9 cellular contexts compared by ENCODE assay signal in the genomic region with DNA sequence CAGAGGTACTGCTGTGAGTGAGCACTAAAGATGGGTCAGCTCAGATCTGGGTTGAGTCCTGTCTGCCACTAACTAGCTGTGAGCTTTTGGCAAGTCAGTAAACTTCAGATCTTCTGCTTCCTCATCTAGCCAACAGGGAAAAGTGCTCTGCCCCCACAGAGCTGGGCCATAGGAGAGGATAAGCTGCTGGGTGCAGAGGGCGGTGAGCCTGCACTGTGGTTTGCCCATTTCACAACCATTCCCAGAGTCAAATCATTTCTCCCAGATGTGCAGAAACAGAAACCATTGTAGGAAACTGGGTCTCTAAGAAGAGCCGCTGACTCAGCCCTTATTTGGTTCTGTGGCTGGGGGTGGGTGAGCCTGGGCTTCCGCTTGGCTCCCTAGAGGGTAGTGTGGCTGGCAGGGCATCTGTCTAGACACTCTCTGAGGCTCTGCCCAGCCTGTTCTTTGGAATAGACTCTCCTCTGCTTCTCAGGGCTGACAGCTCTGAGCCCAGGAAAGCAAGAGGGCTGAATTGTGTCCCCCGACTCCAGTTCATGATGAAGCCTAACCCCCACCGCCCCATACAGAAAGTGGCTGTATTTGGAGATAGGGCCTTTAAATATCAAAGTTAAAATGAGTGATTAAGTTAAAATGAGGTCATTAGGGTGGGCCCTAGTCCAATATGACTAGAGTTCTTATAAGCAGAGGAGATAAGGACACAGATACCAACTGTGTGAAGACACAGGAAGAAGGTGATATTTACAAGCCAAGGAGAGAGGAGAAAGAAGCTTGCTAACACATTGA. TPM values are rescaled to one million over a fixed set of nuclear protein-coding genes. Genes with fewer than 3 reads are reported as not detected.
A peak's percentile ranks its signal among the peaks of the same experiment; 100 is the strongest.
DNase-seq lines count a peak whose midpoint lies in the region; ATAC-seq, FAIRE-seq and TF ChIP-seq lines count a peak whose summit lies in the region.
"Had no signal": no experiment of that assay in that cellular context is flagged by ENCODE, and none has a peak within 500 bp of the region (broad histone marks: within the 10 kb centered on the region; RNA-seq: fewer than 3 reads in every experiment).

No MANE protein-coding gene starts in this region.

- no peak overlapping the region for H3K9ac ChIP-seq in K562 (ENCODE audit: insufficient read depth in 1 of 2, low read depth in 2 of 2, low read length in 2 of 2)

- H3K27me3 ChIP-seq in K562 (ENCODE audit: control insufficient read depth in 2 of 2, insufficient read depth in 2 of 2, low read length in 2 of 2) (peaks cover 0 to 9% of the 10 kb centered on the region in 2 experiments; a peak in 1 of 5 replicates), foreskin keratinocyte (peaks cover 6% of the 10 kb centered on the region)

- H3K9me1 ChIP-seq in K562 (ENCODE audit: control insufficient read depth, insufficient read depth, low read length), result no peaks in the 10 kb centered on the region

- no peak for TF ChIP-seq RAD21 in K562 (CRISPR knock-in tag; conservative IDR thresholded peaks at IDR 0.05 in 1 of 2, IDR thresholded peaks at IDR 0.05 in 1 of 2)

- no peak for TF ChIP-seq CTCF in K562 (IDR thresholded peaks at IDR 0.05 in 2 of 3, conservative IDR thresholded peaks at IDR 0.05 in 1 of 3; ENCODE audit: insufficient read depth in 2 of 3, low read depth in 1 of 3, low read length in 3 of 3)
- TF ChIP-seq CTCF in mucosa of descending colon (IDR thresholded peaks at IDR 0.05), result no peak
- no peak for TF ChIP-seq CTCF in foreskin keratinocyte (conservative IDR thresholded peaks at IDR 0.05)

- no peaks in the 10 kb centered on the region for H3K9me3 ChIP-seq in K562 (replicated peaks; ENCODE audit: control insufficient read depth, insufficient read depth, low read depth, low read length)
- H3K9me3 ChIP-seq in mucosa of descending colon, result no peaks in the 10 kb centered on the region

- H3K4me3 ChIP-seq in K562, result no peak overlapping the region
- H3K4me3 ChIP-seq in mucosa of descending colon, result no peak overlapping the region

- no peak overlapping the region for H3K4me2 ChIP-seq in K562 (ENCODE audit: insufficient read depth, low read length)

- POLR2A ChIA-PET in K562 (lab: Yijun Ruan, JAX), result no interaction called here

- DNase-seq in SIG-M5 treated with dmso at 0.1 percent for 504 hours (lab: John Stamatoyannopoulos, UW; ENCODE audit: unreplicated experiment) (peak; percentile 86), SIG-M5 (lab: John Stamatoyannopoulos, UW) (no peak), MV-4-11 (lab: John Stamatoyannopoulos, UW) (peak; percentile 99), K562 (ENCODE audit: extremely low read depth in 1 of 4, low spot score in 3 of 4) (no peak), mucosa of descending colon (peak in 2 of 3 donors; percentile 37 to 65), foreskin keratinocyte (no peak), SHP77 (lab: John Stamatoyannopoulos, UW) (no peak)

- in situ Hi-C loops in K562 (cut with MboI), result no loop called here

- no peak for TF ChIP-seq POLR2A in K562 (conservative IDR thresholded peaks at IDR 0.05)

- no peak for FAIRE-seq in K562 (lab: Jason Lieb, UNC)
- FAIRE-seq: A204.1 had no signal

- H3K27ac ChIP-seq in K562 (ENCODE audit: extremely low read depth, low read depth, low read length) (no peak overlapping the region), foreskin keratinocyte (no peak overlapping the region)

- H3K4me1 ChIP-seq in K562 (replicated peaks in 1 of 2; ENCODE audit: control insufficient read depth in 2 of 2, insufficient read depth in 2 of 2, low read length in 2 of 2) (no peaks in the 10 kb centered on the region), mucosa of descending colon (ENCODE audit: low read depth) (peaks cover 8% of the 10 kb centered on the region), foreskin keratinocyte (no peaks in the 10 kb centered on the region)

- intact Hi-C loops in K562 (cut with micrococcal nuclease) (no loop called here), mucosa of descending colon (cut with DNase I, micrococcal nuclease) (no loop called here)

- BruUV-seq in K562 (replicated peaks; lab: Mats Ljungman, UMichigan), result no TSS peak

- peak; percentile 95 for ATAC-seq in HG02571 (IDR thresholded peaks at IDR 0.05; ENCODE audit: unreplicated experiment)
- no peak for ATAC-seq in K562
- ATAC-seq in mucosa of descending colon, result peak; percentile 75
- ATAC-seq in foreskin keratinocyte, result no peak

- CTCF ChIA-PET in K562 (lab: Yijun Ruan, JAX; ENCODE audit: low intra/inter-chr PET ratio), result no interaction called here

- H3K79me2 ChIP-seq in K562 (ENCODE audit: control insufficient read depth, insufficient read depth, low read length), result no peaks in the 10 kb centered on the region

- H4K20me1 ChIP-seq in K562 (replicated peaks; ENCODE audit: control insufficient read depth, insufficient read depth, low read length), result no peaks in the 10 kb centered on the region

- 1% methylated on average over 5 of the region's 5 CpGs for WGBS in K562 (ENCODE audit: insufficient coverage, low coverage, missing lambda C conversion rate)

- H3K36me3 ChIP-seq in K562 (ENCODE audit: control insufficient read depth, insufficient read depth, low read length) (no peaks in the 10 kb centered on the region), mucosa of descending colon (ENCODE audit: low read depth) (no peaks in the 10 kb centered on the region)

- H2AFZ ChIP-seq in K562 (ENCODE audit: low read depth, low read length), result no peak overlapping the region

- no peak for TF ChIP-seq EP300 in K562 (IDR thresholded peaks at IDR 0.05; ENCODE audit: low read length)

TF ChIP-seq in K562, 482 proteins besides CTCF, POLR2A, EP300 and RAD21 (continues in another document):
- TF ChIP-seq ZNF232 (CRISPR knock-in tag; IDR thresholded peaks at IDR 0.05) (no peak), C11orf30 (IDR thresholded peaks at IDR 0.05; ENCODE audit: low read depth) (peak; percentile 58), ZFP36 (IDR thresholded peaks at IDR 0.05; ENCODE audit: low read depth, low read length, partially characterized antibody) (no peak), ZNF740 (CRISPR knock-in tag; IDR thresholded peaks at IDR 0.05) (no peak), ZNF740 (tag; IDR thresholded peaks at IDR 0.05) (no peak)

RNA-seq across cellular contexts. Expression of gene ARHGAP22, which starts 29.5 kb away (rescaled TPM):
- 9.9 and 13.9 TPM in 2 replicates for total RNA-seq in K562 (2011; cell fraction: chromatin; rRNA removed; ENCODE audit: low replicate concordance)
- total RNA-seq in K562 (2011; cell fraction: nucleolus; rRNA removed), result 10.7 and 11.5 TPM in 2 replicates
- total RNA-seq in K562 (2011; cell fraction: nucleoplasm; rRNA removed), result 8.2 and 9.7 TPM in 2 replicates
- total RNA-seq in K562 (2014; rRNA removed), result 23.2 and 30.0 TPM in 2 replicates
- 7.8 and 8.6 TPM in 2 replicates for total RNA-seq in K562 (2014; rRNA removed; fragmentation: Illumina TruSeq; extraction: Trizol)
- total RNA-seq in K562 (2015; rRNA removed; fragmentation: Illumina TruSeq; extraction: Trizol), result 12.4 and 12.7 TPM in 2 replicates
- 28.1 and 29.3 TPM in 2 replicates for total RNA-seq in K562 (2021)
- polyA plus RNA-seq in K562 (2011; rRNA removed), result 12.3 and 13.1 TPM in 2 replicates
- polyA plus RNA-seq in K562 (2011; cell fraction: cytosol; rRNA removed), result 12.0 and 31.3 TPM in 2 replicates
- polyA plus RNA-seq in K562 (2011; cell fraction: nucleus; rRNA removed), result 19.7 and 38.0 TPM in 2 replicates
- 6.0 and 12.9 TPM in 2 replicates for polyA plus RNA-seq in K562 (2012)
- 8.7 and 12.5 TPM in 2 replicates for polyA plus RNA-seq in K562 (2014; fragmentation: Illumina TruSeq; extraction: Trizol)
- polyA plus RNA-seq in K562 (2014; fragmentation: Nextera tagmentation; extraction: Ambion mirVana), result 1 to 10 TPM; 1.3 to 1.4 TPM
- 19.3 and 22.3 TPM in 2 replicates for polyA plus RNA-seq in K562 (2014; rRNA removed)
- 7.5 and 11.3 TPM in 2 replicates for polyA minus RNA-seq in K562 (2011; rRNA and poly(A)+ RNA removed)
- 15.5 and 16.6 TPM in 2 replicates for polyA minus RNA-seq in K562 (2011; cell fraction: cytosol; rRNA and poly(A)+ RNA removed)
- polyA minus RNA-seq in K562 (2011; cell fraction: nucleus; rRNA and poly(A)+ RNA removed), result 9.4 and 13.7 TPM in 2 replicates
- 1 to 10 TPM in 2 of 3 donors, under 1 TPM in 1; 0.93 to 5.9 (median 1.3) TPM for total RNA-seq in mucosa of descending colon
- total RNA-seq in foreskin keratinocyte, result 5.2 and 7.1 TPM in 2 replicates
- 6.1 and 7.1 TPM in 2 replicates for polyA plus RNA-seq in foreskin keratinocyte

RNA-seq across cellular contexts. Expression of gene WDFY4, which starts 50.3 kb away (rescaled TPM):
- 0.05 TPM in 1 of 2 replicates, not detected in the other for total RNA-seq in K562 (2011; cell fraction: chromatin; rRNA removed; ENCODE audit: low replicate concordance)
- not detected in 2 replicates for total RNA-seq in K562 (2011; cell fraction: nucleolus; rRNA removed)
- not detected in 2 replicates for total RNA-seq in K562 (2011; cell fraction: nucleoplasm; rRNA removed)
- total RNA-seq in K562 (2014; rRNA removed) (not detected in 2 replicates), K562 (2014; rRNA removed; fragmentation: Illumina TruSeq; extraction: Trizol) (not detected in 2 replicates), K562 (2015; rRNA removed; fragmentation: Illumina TruSeq; extraction: Trizol) (not detected in 2 replicates), K562 (2021) (0.02 and 0.29 TPM in 2 replicates), mucosa of descending colon (1 to 10 TPM; 2.1 to 3.3 (median 2.2) TPM), foreskin keratinocyte (0.04 TPM in 1 of 2 replicates, not detected in the other)
- polyA plus RNA-seq in K562 (2011; rRNA removed) (0.05 TPM in 1 of 2 replicates, not detected in the other), K562 (2014; fragmentation: Illumina TruSeq; extraction: Trizol) (0.08 TPM in 1 of 2 replicates, not detected in the other), K562 (2014; fragmentation: Nextera tagmentation; extraction: Ambion mirVana) (under 1 TPM in 1 of 2 experiments, not detected in 1; 0.01 TPM), K562 (2014; rRNA removed) (0.01 TPM in 1 of 2 replicates, not detected in the other), foreskin keratinocyte (not detected in 2 replicates)
- 0.01 and 0.03 TPM in 2 replicates for polyA plus RNA-seq in K562 (2011; cell fraction: cytosol; rRNA removed)
- 0.09 TPM in 1 of 2 replicates, not detected in the other for polyA plus RNA-seq in K562 (2011; cell fraction: nucleus; rRNA removed)
- 0.03 and 0.58 TPM in 2 replicates for polyA plus RNA-seq in K562 (2012)
- not detected in 2 replicates for polyA minus RNA-seq in K562 (2011; rRNA and poly(A)+ RNA removed)
- not detected in 2 replicates for polyA minus RNA-seq in K562 (2011; cell fraction: cytosol; rRNA and poly(A)+ RNA removed)
- not detected in 2 replicates for polyA minus RNA-seq in K562 (2011; cell fraction: nucleus; rRNA and poly(A)+ RNA removed)

Comparison
In these comparisons a context has a peak if more than half of its experiments do, and no peak if none do; other contexts are left out.
1. DNase-seq: peak in SIG-M5 treated with dmso at 0.1 percent for 504 hours (single experiment), MV-4-11 (single experiment) and mucosa of descending colon (2 of 3); none in SIG-M5 (single experiment), K562 (0 of 4), foreskin keratinocyte (0 of 2) and SHP77 (0 of 2).
2. ATAC-seq: peak in HG02571 (single experiment) and mucosa of descending colon (single experiment); none in K562 (single experiment) and foreskin keratinocyte (single experiment).